In the genomic region with DNA sequence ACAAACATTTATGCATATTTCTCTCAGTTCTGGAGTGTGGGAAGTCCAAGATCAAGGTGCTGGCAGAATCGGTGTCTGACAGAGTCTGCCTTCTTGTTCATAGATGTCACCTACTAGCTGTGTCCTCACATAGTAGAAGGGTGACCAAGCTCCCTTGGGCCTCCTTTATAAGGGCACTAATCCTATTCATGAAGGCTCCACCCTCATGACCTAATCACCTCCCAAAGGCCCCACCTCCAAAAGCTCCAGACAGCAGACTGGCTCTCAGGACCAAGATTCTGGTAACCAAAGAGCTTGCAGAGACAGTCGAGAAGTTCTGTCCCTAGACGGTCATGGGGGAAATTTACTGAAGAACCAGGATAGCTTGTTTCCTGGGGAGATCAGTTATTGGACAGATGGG, we compare ENCODE assay signal across 23 cellular contexts.
"Had no signal": no experiment of that assay in that cellular context is flagged by ENCODE, and none has a peak within 500 bp of the region (broad histone marks: within the 10 kb centered on the region; RNA-seq: fewer than 3 reads in every experiment).

No MANE protein-coding gene starts in this region.

- H3K4me3 ChIP-seq: colonic mucosa, gastrocnemius medialis, lung, mucosa of descending colon, ovary, psoas muscle, sigmoid colon, spleen, suprapubic skin, transverse colon, upper lobe of right lung, uterus had no signal

- H3K36me3 ChIP-seq: colonic mucosa, gastrocnemius medialis, ovary, sigmoid colon, suprapubic skin, transverse colon, upper lobe of right lung, uterus had no signal

- H3K27me3 ChIP-seq: colonic mucosa, ovary, sigmoid colon, suprapubic skin, uterus had no signal

- H3K27ac ChIP-seq: colonic mucosa, epithelial cell of prostate, gastrocnemius medialis, ovary, psoas muscle, sigmoid colon, spleen, suprapubic skin, transverse colon, upper lobe of right lung, uterus had no signal

- H3K9me3 ChIP-seq: colonic mucosa, gastrocnemius medialis, mucosa of descending colon, ovary, psoas muscle, sigmoid colon, spleen, suprapubic skin, transverse colon, upper lobe of right lung, uterus had no signal

- H3K4me1 ChIP-seq: colonic mucosa, gastrocnemius medialis, psoas muscle, sigmoid colon, spleen, suprapubic skin, transverse colon, upper lobe of right lung, uterus had no signal

- DNase-seq: colonic mucosa; effector CD8-positive, alpha-beta T cell; endodermal cell; foreskin fibroblast; gastrocnemius medialis; head of caudate nucleus; kidney; mucosa of descending colon; natural killer cell; occipital lobe; ovary; posterior cingulate gyrus; psoas muscle; right cardiac atrium; sigmoid colon; spleen; stimulated activated naive B cell treated with anti-CD40 and anti-IgM and Interleukin-4, amounts not matched to agents 10 μg/mL and 1 μg/mL and 100 μg/mL, for 72 hours; transverse colon; upper lobe of right lung; uterus had no signal

- FAIRE-seq: kidney had no signal
